17 cellular contexts compared by ENCODE assay signal in the genomic region with DNA sequence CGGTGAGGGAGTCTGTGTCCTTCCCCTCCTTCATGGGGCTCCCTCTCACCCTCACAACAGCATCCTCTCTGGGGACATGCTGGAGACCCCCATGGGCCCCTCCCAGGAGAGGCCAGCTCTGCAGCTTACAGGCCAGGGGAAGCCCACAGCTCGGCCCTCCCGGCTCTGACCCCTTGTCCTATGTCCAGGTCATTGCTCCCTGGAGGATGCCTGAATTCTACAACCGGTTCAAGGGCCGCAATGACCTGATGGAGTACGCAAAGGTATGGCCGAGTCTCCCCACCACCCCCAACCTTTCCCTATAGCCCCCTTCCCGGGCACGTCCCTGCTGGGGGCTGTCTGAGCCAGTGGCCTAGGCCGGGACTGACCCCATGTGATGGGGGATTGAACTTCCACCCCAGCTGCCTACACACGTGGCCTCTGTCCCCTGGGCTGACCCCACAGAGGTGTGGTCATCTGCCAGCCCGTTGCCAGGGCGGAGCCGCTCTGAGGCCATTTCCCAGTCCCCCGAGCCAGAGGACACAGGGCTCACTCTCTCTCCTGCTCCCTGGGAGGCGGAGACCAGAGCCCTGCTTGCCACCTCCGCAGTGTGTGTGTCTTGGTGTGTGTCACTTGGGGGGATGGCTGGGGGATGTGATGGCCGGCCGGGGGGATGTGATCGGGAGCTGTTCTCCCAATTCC.
"Had no signal": no experiment of that assay in that cellular context is flagged by ENCODE, and none has a peak within 500 bp of the region (broad histone marks: within the 10 kb centered on the region; RNA-seq: fewer than 3 reads in every experiment).

No MANE protein-coding gene starts in this region.

- DNase-seq: activated CD4-positive, alpha-beta T cell treated with anti-CD3 and anti-CD28 coated beads, Interleukin-2, amount 50 U/mL, for 4 hours; activated effector memory CD4-positive, alpha-beta T cell treated with anti-CD3 and anti-CD28 coated beads, Interleukin-2, amount 50 U/mL, for 16 hours; activated naive CD4-positive, alpha-beta T cell treated with anti-CD3 and anti-CD28 coated beads, Interleukin-2, amount 50 U/mL, for 16 hours; activated T-cell treated with anti-CD3 and anti-CD28 coated beads, Interleukin-2, amount 50 U/mL, for 72 hours; colonic mucosa; erythroblast; left ventricle myocardium superior; mucosa of descending colon; naive B cell; sigmoid colon; stimulated activated CD4-positive, alpha-beta T cell treated with anti-CD3 and anti-CD28 coated beads, Interleukin-4, amount 100 ng/mL, for 24 hours; upper lobe of right lung had no signal

- H3K4me1 ChIP-seq: ascending aorta, colonic mucosa, sigmoid colon, upper lobe of right lung had no signal

- H3K9me3 ChIP-seq: ascending aorta, colonic mucosa, mucosa of descending colon, sigmoid colon, thoracic aorta, upper lobe of right lung had no signal

- H3K9me3 Mint-ChIP-seq: activated T-cell treated with anti-CD3 and anti-CD28 coated beads, Interleukin-2, amount 50 U/mL, for 72 hours; central memory CD8-positive, alpha-beta T cell; memory B cell; naive B cell; stimulated activated effector memory CD8-positive, alpha-beta T cell treated with anti-CD3 and anti-CD28 coated beads, Interleukin-12 subunit alpha, Interleukin-12 subunit beta, amount 100 ng/mL, for 72 hours had no signal

- ATAC-seq: activated T-cell treated with anti-CD3 and anti-CD28 coated beads, Interleukin-2, amount 50 U/mL, for 72 hours; left ventricle myocardium superior; mucosa of descending colon; stimulated activated effector memory CD8-positive, alpha-beta T cell treated with anti-CD3 and anti-CD28 coated beads, Interleukin-12 subunit alpha, Interleukin-12 subunit beta, amount 100 ng/mL, for 72 hours; upper lobe of right lung had no signal

- H3K4me1 Mint-ChIP-seq: central memory CD8-positive, alpha-beta T cell; memory B cell; naive B cell; stimulated activated effector memory CD8-positive, alpha-beta T cell treated with anti-CD3 and anti-CD28 coated beads, Interleukin-12 subunit alpha, Interleukin-12 subunit beta, amount 100 ng/mL, for 72 hours had no signal

- H3K27ac ChIP-seq: ascending aorta, colonic mucosa, sigmoid colon, thoracic aorta, upper lobe of right lung had no signal

- H3K4me3 ChIP-seq: ascending aorta, colonic mucosa, mucosa of descending colon, sigmoid colon, thoracic aorta, upper lobe of right lung had no signal

- H3K27ac Mint-ChIP-seq: activated T-cell treated with anti-CD3 and anti-CD28 coated beads, Interleukin-2, amount 50 U/mL, for 72 hours; memory B cell; naive B cell; stimulated activated effector memory CD8-positive, alpha-beta T cell treated with anti-CD3 and anti-CD28 coated beads, Interleukin-12 subunit alpha, Interleukin-12 subunit beta, amount 100 ng/mL, for 72 hours had no signal

- H3K4me3 Mint-ChIP-seq: activated T-cell treated with anti-CD3 and anti-CD28 coated beads, Interleukin-2, amount 50 U/mL, for 72 hours; central memory CD8-positive, alpha-beta T cell; memory B cell; naive B cell; stimulated activated effector memory CD8-positive, alpha-beta T cell treated with anti-CD3 and anti-CD28 coated beads, Interleukin-12 subunit alpha, Interleukin-12 subunit beta, amount 100 ng/mL, for 72 hours had no signal

- H3K36me3 Mint-ChIP-seq: memory B cell; naive B cell; stimulated activated effector memory CD8-positive, alpha-beta T cell treated with anti-CD3 and anti-CD28 coated beads, Interleukin-12 subunit alpha, Interleukin-12 subunit beta, amount 100 ng/mL, for 72 hours had no signal
